In the genomic region with DNA sequence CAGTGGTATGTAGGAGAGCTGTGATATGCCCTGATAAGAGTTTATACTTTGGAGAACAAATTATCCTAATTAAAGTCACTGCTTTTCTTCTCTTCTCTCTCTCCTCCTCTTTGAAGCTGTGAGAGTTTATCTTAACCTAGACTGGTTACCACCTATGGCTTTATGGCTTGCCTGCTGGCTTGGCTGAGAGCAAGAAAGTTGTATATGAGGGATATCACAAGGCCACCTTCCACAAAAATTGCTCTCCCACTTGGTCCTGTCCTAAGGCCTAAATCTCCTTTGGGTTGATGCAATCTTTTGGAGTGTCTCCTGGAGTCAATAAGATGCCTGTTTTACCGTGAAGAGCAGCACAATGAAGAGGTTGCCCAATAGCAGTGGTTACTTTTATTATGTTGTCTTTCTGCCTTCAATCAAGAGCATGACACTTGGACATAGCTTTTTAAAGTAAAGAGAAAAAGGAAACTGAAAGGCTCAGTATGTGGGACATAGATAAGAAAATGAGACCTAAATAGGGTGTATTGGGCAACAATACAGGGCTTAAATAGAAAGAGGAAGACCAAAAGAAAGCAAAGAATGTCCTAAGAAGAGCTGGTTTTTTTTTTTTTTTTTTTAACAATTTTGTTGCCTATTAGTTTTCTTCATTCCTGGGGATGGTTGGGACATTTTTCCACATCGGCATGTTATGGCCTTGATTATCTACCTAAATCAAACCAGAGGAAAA, we compare ENCODE assay signal across 8 cellular contexts. TPM values are rescaled to one million over a fixed set of nuclear protein-coding genes. Genes with fewer than 3 reads are reported as not detected.
A peak's percentile ranks its signal among the peaks of the same experiment; 100 is the strongest.
DNase-seq lines count a peak whose midpoint lies in the region; ATAC-seq and TF ChIP-seq lines count a peak whose summit lies in the region.

No MANE protein-coding gene starts in this region.

- no peak overlapping the region for H3K9ac ChIP-seq in muscle layer of colon (ENCODE audit: low read length)

- TF ChIP-seq CTCF in GM12865 (IDR thresholded peaks at IDR 0.05; ENCODE audit: insufficient read depth, low read depth, low read length, missing control alignments) (no peak), lower leg skin (IDR thresholded peaks at IDR 0.05) (no peak)

- WGBS in lower leg skin, 2 donors: 21 to 29% methylated on average over 2 of the region's 2 CpGs

- no peak overlapping the region for H3K4me3 ChIP-seq in GM12865 (ENCODE audit: low read depth, low read length)
- H3K4me3 ChIP-seq in muscle layer of colon (ENCODE audit: low read depth in 1 of 2, low read length in 2 of 2): peak overlapping the region in 1 of 2 donors; percentile 33
- H3K4me3 ChIP-seq in lower leg skin (ENCODE audit: low read depth, poor library complexity, severe bottlenecking): no peak overlapping the region

- ATAC-seq in HG02840 (IDR thresholded peaks at IDR 0.05; ENCODE audit: low FRiP score, unreplicated experiment): peak; percentile 76
- no peak for ATAC-seq in stimulated activated naive CD8-positive, alpha-beta T cell treated with anti-CD3 and anti-CD28 coated beads, Interleukin-15, Interleukin-2, amounts not matched to agents 100 U/mL and 50 U/mL, for 24 hours

- no peaks in the 10 kb centered on the region for H3K9me3 ChIP-seq in muscle layer of colon (ENCODE audit: low read length)

- intact Hi-C loops in lower leg skin (cut with DNase I; ENCODE audit: low total_unique reads): no loop called here

- no peaks in the 10 kb centered on the region for H3K27me3 ChIP-seq in muscle layer of colon (ENCODE audit: control insufficient read depth in 1 of 2, insufficient read depth in 2 of 2, low read length in 2 of 2)

- DNase-seq in GM12865 (ENCODE audit: low read depth) (peak; percentile 50), SKM-1 treated with dmso at 0.1 percent for 144 hours (lab: John Stamatoyannopoulos, UW; ENCODE audit: unreplicated experiment) (peak; percentile 84), lower leg skin (ENCODE audit: low spot score in 2 of 2) (no peak), retina (no peak)
- DNase-seq in stimulated activated naive CD8-positive, alpha-beta T cell treated with anti-CD3 and anti-CD28 coated beads, Interleukin-15, Interleukin-2, amounts not matched to agents 100 U/mL and 50 U/mL, for 24 hours: no peak
- DNase-seq in stimulated activated CD4-positive, alpha-beta T cell treated with anti-CD3 and anti-CD28 coated beads, Interleukin-1b, Interleukin-23, amount 100 ng/mL, for 48 hours: no peak

- H3K4me1 ChIP-seq in muscle layer of colon (ENCODE audit: insufficient read depth, low read length): peaks cover 63% of the 10 kb centered on the region

- TF ChIP-seq POLR2A in lower leg skin (IDR thresholded peaks at IDR 0.05): no peak

- peak overlapping the region; percentile 36 for H3K27ac ChIP-seq in muscle layer of colon (ENCODE audit: low read depth, low read length)

- no peaks in the 10 kb centered on the region for H3K36me3 ChIP-seq in muscle layer of colon (ENCODE audit: insufficient read depth, low read length)

RNA-seq across cellular contexts. Expression of gene GUCY1A1, which starts 9.2 kb away (rescaled TPM):
- total RNA-seq in lower leg skin: 10 to 100 TPM in 2 of 4 donors, 1 to 10 TPM in 2; 1.5 to 12.9 (median 9.2) TPM

Comparison
In these comparisons a context has a peak if more than half of its experiments do, and no peak if none do; other contexts are left out.
1. DNase-seq: peak in GM12865 (single experiment) and SKM-1 treated with dmso at 0.1 percent for 144 hours (single experiment); none in lower leg skin (0 of 2), stimulated activated naive CD8-positive, alpha-beta T cell treated with anti-CD3 and anti-CD28 coated beads, Interleukin-15, Interleukin-2, amounts not matched to agents 100 U/mL and 50 U/mL, for 24 hours (single experiment), stimulated activated CD4-positive, alpha-beta T cell treated with anti-CD3 and anti-CD28 coated beads, Interleukin-1b, Interleukin-23, amount 100 ng/mL, for 48 hours (single experiment) and retina (single experiment).